13 cellular contexts compared by ENCODE assay signal in the genomic region with DNA sequence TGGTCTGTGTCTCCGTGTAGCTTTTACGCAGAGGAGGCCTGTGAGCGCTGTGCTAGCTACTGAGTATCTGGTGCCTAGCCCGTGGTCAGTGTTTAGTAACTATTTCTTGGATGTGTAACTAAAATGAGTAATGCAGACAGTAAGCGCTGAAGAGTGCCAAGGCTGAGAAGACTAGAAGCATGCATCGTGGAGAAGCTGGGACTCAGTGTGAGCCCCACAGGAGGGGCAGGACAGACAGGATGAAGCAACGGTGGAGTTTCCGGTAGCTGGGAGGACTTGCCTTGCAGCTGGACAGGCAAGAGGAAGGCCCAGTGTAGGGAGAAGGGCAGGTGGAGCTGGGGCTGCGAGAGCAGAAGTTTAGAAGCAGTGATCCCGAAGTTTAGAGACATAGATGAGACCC.
"Had no signal": no experiment of that assay in that cellular context is flagged by ENCODE, and none has a peak within 500 bp of the region (broad histone marks: within the 10 kb centered on the region; RNA-seq: fewer than 3 reads in every experiment).

No MANE protein-coding gene starts in this region.

- ATAC-seq: foreskin keratinocyte; naive thymus-derived CD4-positive, alpha-beta T cell; stimulated activated effector memory CD8-positive, alpha-beta T cell treated with anti-CD3 and anti-CD28 coated beads, Interleukin-12 subunit alpha, Interleukin-12 subunit beta, amount 100 ng/mL, for 72 hours had no signal

- DNase-seq: activated CD4-positive, alpha-beta T cell treated with anti-CD3 and anti-CD28 coated beads, Interleukin-2, amount 50 U/mL, for 48 hours; activated CD4-positive, CD25-positive, alpha-beta regulatory T cell treated with anti-CD3 and anti-CD28 coated beads, Interleukin-2, amount 50 U/mL, for 72 hours; activated naive CD4-positive, alpha-beta T cell treated with anti-CD3 and anti-CD28 coated beads, Interleukin-2, amount 50 U/mL, for 16 hours; caudate nucleus; foreskin keratinocyte; glutamatergic neuron; immature natural killer cell; naive thymus-derived CD4-positive, alpha-beta T cell; T-helper 1 cell; T1000; thyroid gland; uterus had no signal

- H3K36me3 ChIP-seq: thyroid gland, uterus had no signal

- H3K4me3 ChIP-seq: thyroid gland, uterus had no signal

- H3K9me3 ChIP-seq: thyroid gland, uterus had no signal

- H3K27ac ChIP-seq: foreskin keratinocyte, thyroid gland, uterus had no signal

- H3K4me1 ChIP-seq: foreskin keratinocyte, thyroid gland, uterus had no signal

- H3K27me3 ChIP-seq: foreskin keratinocyte, thyroid gland, uterus had no signal
